In the genomic region with DNA sequence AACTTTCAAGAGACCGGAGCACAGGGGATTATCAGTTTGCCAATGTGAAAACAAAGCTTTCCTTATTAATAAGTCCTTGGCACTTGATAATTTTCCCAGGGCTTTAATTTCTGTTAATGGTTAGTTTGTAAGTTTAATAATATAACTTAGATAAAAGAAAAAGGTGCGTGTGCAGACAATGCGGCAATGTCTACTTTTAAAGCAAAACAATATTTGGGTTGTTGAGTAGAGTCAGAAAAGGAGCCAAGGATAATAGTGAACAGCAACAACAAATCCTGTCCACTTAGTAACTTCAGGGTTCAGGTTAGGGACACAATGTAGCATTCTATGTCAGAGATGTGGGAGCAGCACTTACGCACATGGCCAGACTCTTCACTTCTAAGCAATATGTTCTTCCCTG, we compare ENCODE assay signal across 39 cellular contexts.
"Had no signal": no experiment of that assay in that cellular context is flagged by ENCODE, and none has a peak within 500 bp of the region (broad histone marks: within the 10 kb centered on the region; RNA-seq: fewer than 3 reads in every experiment).

No MANE protein-coding gene starts in this region.

- H3K9me3 ChIP-seq: ascending aorta had no signal

- H3K4me1 Mint-ChIP-seq: activated B cell treated with CpG ODN at 0.5 μM for 24 hours; activated CD4-positive, alpha-beta T cell treated with anti-CD3 and anti-CD28 coated beads, Interleukin-2, amount 10 ng/mL, durations not matched to agents 24 days and 14 days; activated naive CD4-positive, alpha-beta T cell treated with anti-CD3 and anti-CD28 coated beads, Interleukin-2, amount 10 ng/mL, durations not matched to agents 7 days and 5 days; activated naive CD4-positive, alpha-beta T cell treated with anti-CD3 and anti-CD28 coated beads, Interleukin-2, amount 50 U/mL, for 24 hours; activated naive CD8-positive, alpha-beta T cell treated with anti-CD3 and anti-CD28 coated beads, Interleukin-2, amount 10 ng/mL, durations not matched to agents 7 days and 5 days; activated naive CD8-positive, alpha-beta T cell treated with anti-CD3 and anti-CD28 coated beads, Interleukin-2, amount 50 U/mL, for 24 hours; brain; central memory CD8-positive, alpha-beta T cell had no signal

- ATAC-seq: activated CD8-positive, alpha-beta T cell treated with anti-CD3 and anti-CD28 coated beads for 36 hours; activated naive CD8-positive, alpha-beta T cell treated with anti-CD3 and anti-CD28 coated beads, Interleukin-2, amount 50 U/mL, for 24 hours; activated T-cell treated with anti-CD3 and anti-CD28 coated beads, Interleukin-2, amount 50 U/mL, for 4 hours; activated T-cell treated with anti-CD3 and anti-CD28 coated beads, Interleukin-2, amount 50 U/mL, for 72 hours had no signal

- H3K27me3 Mint-ChIP-seq: activated B cell treated with CpG ODN at 0.5 μM for 24 hours; activated CD4-positive, alpha-beta memory T cell treated with anti-CD3 and anti-CD28 coated beads for 36 hours; activated CD4-positive, alpha-beta T cell treated with anti-CD3 and anti-CD28 coated beads, Interleukin-2, amount 10 ng/mL, durations not matched to agents 24 days and 14 days; activated CD8-positive, alpha-beta T cell treated with anti-CD3 and anti-CD28 coated beads for 36 hours; activated naive CD4-positive, alpha-beta T cell treated with anti-CD3 and anti-CD28 coated beads, Interleukin-2, amount 10 ng/mL, durations not matched to agents 7 days and 5 days; activated naive CD8-positive, alpha-beta T cell treated with anti-CD3 and anti-CD28 coated beads, Interleukin-2, amount 10 ng/mL, durations not matched to agents 7 days and 5 days had no signal

- H3K27ac ChIP-seq: ascending aorta, cardiac muscle cell, VCaP had no signal

- H3K9me3 Mint-ChIP-seq: activated B cell treated with CpG ODN at 0.5 μM for 24 hours; activated CD4-positive, alpha-beta T cell treated with anti-CD3 and anti-CD28 coated beads, Interleukin-2, amount 10 ng/mL, durations not matched to agents 24 days and 14 days; activated CD8-positive, alpha-beta T cell treated with anti-CD3 and anti-CD28 coated beads for 36 hours; activated naive CD4-positive, alpha-beta T cell treated with anti-CD3 and anti-CD28 coated beads, Interleukin-2, amount 10 ng/mL, durations not matched to agents 7 days and 5 days; activated naive CD4-positive, alpha-beta T cell treated with anti-CD3 and anti-CD28 coated beads, Interleukin-2, amount 50 U/mL, for 24 hours; activated naive CD8-positive, alpha-beta T cell treated with anti-CD3 and anti-CD28 coated beads, Interleukin-2, amount 10 ng/mL, durations not matched to agents 7 days and 5 days; activated T-helper 2 cell treated with anti-CD3 and anti-CD28 coated beads, Interferon-gamma antibody, Interleukin-2, Interleukin-4, amounts not matched to agents 10 μg/mL and 5 μg/mL and 100 μg/mL, durations not matched to agents 14 hours and 24 hours and 36 hours; T-helper 1 cell treated with Interleukin-12 subunit alpha and Interleukin-12 subunit beta and Interleukin-4 antibody, amounts not matched to agents 30 μg/mL and 1 μg/mL, for 36 hours; T-helper 2 cell treated with Interferon-gamma antibody and Interleukin-4, amounts not matched to agents 5 μg/mL and 100 μg/mL, for 36 hours had no signal

- H3K4me3 ChIP-seq: ascending aorta, cardiac muscle cell had no signal

- H3K27ac Mint-ChIP-seq: activated B cell treated with CpG ODN at 0.5 μM for 24 hours; activated CD4-positive, alpha-beta memory T cell treated with anti-CD3 and anti-CD28 coated beads for 36 hours; activated CD4-positive, alpha-beta T cell treated with anti-CD3 and anti-CD28 coated beads, Interleukin-2, amount 10 ng/mL, durations not matched to agents 24 days and 14 days; activated CD8-positive, alpha-beta T cell treated with anti-CD3 and anti-CD28 coated beads for 36 hours; activated naive CD4-positive, alpha-beta T cell treated with anti-CD3 and anti-CD28 coated beads, Interleukin-2, amount 10 ng/mL, durations not matched to agents 7 days and 5 days; activated naive CD4-positive, alpha-beta T cell treated with anti-CD3 and anti-CD28 coated beads, Interleukin-2, amount 50 U/mL, for 24 hours; activated naive CD8-positive, alpha-beta T cell; activated naive CD8-positive, alpha-beta T cell treated with anti-CD3 and anti-CD28 coated beads, Interleukin-2, amount 10 ng/mL, durations not matched to agents 7 days and 5 days; activated naive CD8-positive, alpha-beta T cell treated with anti-CD3 and anti-CD28 coated beads, Interleukin-2, amount 50 U/mL, for 24 hours; activated T-cell treated with anti-CD3 and anti-CD28 coated beads, Interleukin-2, amount 50 U/mL, for 72 hours; activated T-helper 2 cell treated with anti-CD3 and anti-CD28 coated beads, Interferon-gamma antibody, Interleukin-2, Interleukin-4, amounts not matched to agents 10 μg/mL and 5 μg/mL and 100 μg/mL, durations not matched to agents 14 hours and 24 hours and 36 hours; brain; T-helper 1 cell treated with Interleukin-12 subunit alpha and Interleukin-12 subunit beta and Interleukin-4 antibody, amounts not matched to agents 30 μg/mL and 1 μg/mL, for 36 hours; T-helper 2 cell treated with Interferon-gamma antibody and Interleukin-4, amounts not matched to agents 5 μg/mL and 100 μg/mL, for 36 hours had no signal

- H3K27me3 ChIP-seq: ascending aorta, cardiac muscle cell had no signal

- FAIRE-seq: bronchial epithelial cell, TTC549 had no signal

- H3K36me3 ChIP-seq: ascending aorta, cardiac muscle cell had no signal

- DNase-seq: activated B cell treated with CpG ODN at 0.5 μM for 24 hours; activated CD4-positive, alpha-beta memory T cell treated with anti-CD3 and anti-CD28 coated beads for 36 hours; activated CD4-positive, alpha-beta T cell treated with anti-CD3 and anti-CD28 coated beads for 4 hours; activated CD4-positive, alpha-beta T cell treated with anti-CD3 and anti-CD28 coated beads, Interleukin-2, amount 10 ng/mL, durations not matched to agents 24 days and 14 days; activated CD4-positive, alpha-beta T cell treated with anti-CD3 and anti-CD28 coated beads, Interleukin-2, amount 50 U/mL, for 1 hour; activated CD4-positive, alpha-beta T cell treated with anti-CD3 and anti-CD28 coated beads, Interleukin-2, amount 50 U/mL, for 4 hours; activated CD4-positive, CD25-positive, alpha-beta regulatory T cell treated with anti-CD3 and anti-CD28 coated beads, Interleukin-2, amount 50 U/mL, for 72 hours; activated CD8-positive, alpha-beta memory T cell treated with anti-CD3 and anti-CD28 coated beads, Interleukin-2, amount 50 U/mL, for 4 hours; activated CD8-positive, alpha-beta T cell treated with anti-CD3 and anti-CD28 coated beads for 36 hours; activated effector memory CD4-positive, alpha-beta T cell treated with Interleukin-2 at 50 U/mL for 16 hours; activated gamma-delta T cell; activated naive CD4-positive, alpha-beta T cell treated with anti-CD3 and anti-CD28 coated beads, Interleukin-2, amount 10 ng/mL, durations not matched to agents 7 days and 5 days; activated naive CD4-positive, alpha-beta T cell treated with Interleukin-2 at 50 U/mL for 16 hours; activated naive CD8-positive, alpha-beta T cell treated with anti-CD3 and anti-CD28 coated beads, Interleukin-2, amount 10 ng/mL, durations not matched to agents 7 days and 5 days; activated naive CD8-positive, alpha-beta T cell treated with anti-CD3 and anti-CD28 coated beads, Interleukin-2, amount 50 U/mL, for 24 hours; activated T-cell treated with anti-CD3 and anti-CD28 coated beads for 4 hours; activated T-cell treated with anti-CD3 and anti-CD28 coated beads, Interleukin-2, amount 50 U/mL, for 1 hour; activated T-cell treated with anti-CD3 and anti-CD28 coated beads, Interleukin-2, amount 50 U/mL, for 4 hours; activated T-cell treated with anti-CD3 and anti-CD28 coated beads, Interleukin-2, amount 50 U/mL, for 72 hours; amygdala; anterior cingulate cortex; caudate nucleus; cerebellar nuclear complex; SW 1271; T-helper 1 cell; T-helper 2 cell; T-helper 9 cell had no signal

- H3K4me3 Mint-ChIP-seq: activated B cell treated with CpG ODN at 0.5 μM for 24 hours; activated CD4-positive, alpha-beta memory T cell treated with anti-CD3 and anti-CD28 coated beads for 36 hours; activated CD4-positive, alpha-beta T cell treated with anti-CD3 and anti-CD28 coated beads, Interleukin-2, amount 10 ng/mL, durations not matched to agents 24 days and 14 days; activated CD8-positive, alpha-beta T cell treated with anti-CD3 and anti-CD28 coated beads for 36 hours; activated naive CD4-positive, alpha-beta T cell treated with anti-CD3 and anti-CD28 coated beads, Interleukin-2, amount 10 ng/mL, durations not matched to agents 7 days and 5 days; activated naive CD4-positive, alpha-beta T cell treated with anti-CD3 and anti-CD28 coated beads, Interleukin-2, amount 50 U/mL, for 24 hours; activated naive CD8-positive, alpha-beta T cell; activated naive CD8-positive, alpha-beta T cell treated with anti-CD3 and anti-CD28 coated beads, Interleukin-2, amount 10 ng/mL, durations not matched to agents 7 days and 5 days; activated naive CD8-positive, alpha-beta T cell treated with anti-CD3 and anti-CD28 coated beads, Interleukin-2, amount 50 U/mL, for 24 hours; activated T-cell treated with anti-CD3 and anti-CD28 coated beads, Interleukin-2, amount 50 U/mL, for 4 hours; activated T-cell treated with anti-CD3 and anti-CD28 coated beads, Interleukin-2, amount 50 U/mL, for 72 hours; brain; central memory CD8-positive, alpha-beta T cell; T-helper 1 cell treated with Interleukin-12 subunit alpha and Interleukin-12 subunit beta and Interleukin-4 antibody, amounts not matched to agents 30 μg/mL and 1 μg/mL, for 36 hours; T-helper 2 cell treated with Interferon-gamma antibody and Interleukin-4, amounts not matched to agents 5 μg/mL and 100 μg/mL, for 36 hours had no signal

- H3K36me3 Mint-ChIP-seq: activated CD4-positive, alpha-beta memory T cell treated with anti-CD3 and anti-CD28 coated beads for 36 hours; activated naive CD4-positive, alpha-beta T cell treated with anti-CD3 and anti-CD28 coated beads, Interleukin-2, amount 10 ng/mL, durations not matched to agents 7 days and 5 days; activated naive CD4-positive, alpha-beta T cell treated with anti-CD3 and anti-CD28 coated beads, Interleukin-2, amount 50 U/mL, for 24 hours; activated naive CD8-positive, alpha-beta T cell; activated naive CD8-positive, alpha-beta T cell treated with anti-CD3 and anti-CD28 coated beads, Interleukin-2, amount 10 ng/mL, durations not matched to agents 7 days and 5 days; brain had no signal
